21 cellular contexts compared by ENCODE assay signal in genomic region chr5:137084016-137084415, GRCh38.
"Had no signal": no experiment of that assay in that cellular context is flagged by ENCODE, and none has a peak within 500 bp of the region (broad histone marks: within the 10 kb centered on the region; RNA-seq: fewer than 3 reads in every experiment).

No MANE protein-coding gene starts in this region.

- H3K9me3 Mint-ChIP-seq: nephron progenitor cell had no signal

- H3K36me3 Mint-ChIP-seq: naive thymus-derived CD4-positive, alpha-beta T cell had no signal

- ATAC-seq: effector memory CD8-positive, alpha-beta T cell; left cardiac atrium; left lung; naive thymus-derived CD4-positive, alpha-beta T cell; right lobe of liver; stimulated activated naive CD8-positive, alpha-beta T cell treated with anti-CD3 and anti-CD28 coated beads, Interleukin-15, amount 100 ng/mL, for 72 hours had no signal

- H3K27ac Mint-ChIP-seq: effector memory CD8-positive, alpha-beta T cell; naive thymus-derived CD4-positive, alpha-beta T cell; nephron progenitor cell; stimulated activated naive CD8-positive, alpha-beta T cell treated with anti-CD3 and anti-CD28 coated beads, Interleukin-15, amount 100 ng/mL, for 72 hours had no signal

- DNase-seq: dermis blood vessel endothelial cell; effector memory CD8-positive, alpha-beta T cell; erythroblast; esophagus squamous epithelium; left cardiac atrium; left lung; mesendoderm; midbrain; naive thymus-derived CD4-positive, alpha-beta T cell; nephron progenitor cell; occipital lobe; ovary; right lobe of liver; stimulated activated CD4-positive, alpha-beta T cell treated with anti-CD3 and anti-CD28 coated beads, Interleukin-12 subunit alpha, Interleukin-12 subunit beta, amount 100 ng/mL, for 4 hours; stimulated activated CD4-positive, alpha-beta T cell treated with anti-CD3 and anti-CD28 coated beads, Interleukin-1b, Interleukin-23, amount 100 ng/mL, for 48 hours; stimulated activated CD4-positive, alpha-beta T cell treated with anti-CD3 and anti-CD28 coated beads, Interleukin-4, amount 100 ng/mL, for 1 hour; stimulated activated CD8-positive, alpha-beta memory T cell treated with anti-CD3 and anti-CD28 coated beads, Interleukin-4, amount 100 ng/mL, for 48 hours; stimulated activated naive CD4-positive, alpha-beta T cell; stimulated activated naive CD8-positive, alpha-beta T cell treated with anti-CD3 and anti-CD28 coated beads, Interleukin-15, amount 100 ng/mL, for 72 hours; thyroid gland; trophoblast cell had no signal

- H3K4me1 Mint-ChIP-seq: naive thymus-derived CD4-positive, alpha-beta T cell; stimulated activated naive CD8-positive, alpha-beta T cell treated with anti-CD3 and anti-CD28 coated beads, Interleukin-15, amount 100 ng/mL, for 72 hours had no signal

- H3K4me3 Mint-ChIP-seq: effector memory CD8-positive, alpha-beta T cell; naive thymus-derived CD4-positive, alpha-beta T cell; nephron progenitor cell; stimulated activated naive CD8-positive, alpha-beta T cell treated with anti-CD3 and anti-CD28 coated beads, Interleukin-15, amount 100 ng/mL, for 72 hours had no signal
